Comparison of ENCODE assay signal across 21 cellular contexts in genomic region chr10:129924375-129925085, GRCh38. TPM values are rescaled to one million over a fixed set of nuclear protein-coding genes. Genes with fewer than 3 reads are reported as not detected.
"Had no signal": no experiment of that assay in that cellular context is flagged by ENCODE, and none has a peak within 500 bp of the region (broad histone marks: within the 10 kb centered on the region; RNA-seq: fewer than 3 reads in every experiment).

No MANE protein-coding gene starts in this region.

- ATAC-seq: K562 had no signal

- H3K4me3 ChIP-seq: K562 had no signal

- H3K36me3 Mint-ChIP-seq: IgD-negative memory B cell had no signal

- H3K4me1 Mint-ChIP-seq: IgD-negative memory B cell had no signal

- H3K27ac Mint-ChIP-seq: IgD-negative memory B cell had no signal

- H3K27me3 Mint-ChIP-seq: IgD-negative memory B cell had no signal

- H3K4me3 Mint-ChIP-seq: IgD-negative memory B cell had no signal

- DNase-seq: Kasumi-1, MM.1S, NCI-H1092 treated with DMSO at 0.1 percent for 48 hours, NCI-H1436, NCI-H187, NCI-H2029, NCI-H2081 treated with DMSO at 0.1 percent for 48 hours, NCI-H2171, NCI-H226, NCI-H446, NCI-H510A, NCI-H524 treated with DMSO at 0.1 percent for 48 hours, NCI-H69, NCI-H774, RPMI8226, SHP77 had no signal

- H3K27ac ChIP-seq: HL-60, KMS-11 had no signal

- H3K9me3 Mint-ChIP-seq: IgD-negative memory B cell had no signal

RNA-seq across cellular contexts. Expression of gene EBF3, which starts 39.5 kb away (rescaled TPM):
- total RNA-seq: K562, M059J had no signal
- polyA plus RNA-seq: IgD-negative memory B cell, K562 had no signal
